11 cellular contexts compared by ENCODE assay signal in the genomic region with DNA sequence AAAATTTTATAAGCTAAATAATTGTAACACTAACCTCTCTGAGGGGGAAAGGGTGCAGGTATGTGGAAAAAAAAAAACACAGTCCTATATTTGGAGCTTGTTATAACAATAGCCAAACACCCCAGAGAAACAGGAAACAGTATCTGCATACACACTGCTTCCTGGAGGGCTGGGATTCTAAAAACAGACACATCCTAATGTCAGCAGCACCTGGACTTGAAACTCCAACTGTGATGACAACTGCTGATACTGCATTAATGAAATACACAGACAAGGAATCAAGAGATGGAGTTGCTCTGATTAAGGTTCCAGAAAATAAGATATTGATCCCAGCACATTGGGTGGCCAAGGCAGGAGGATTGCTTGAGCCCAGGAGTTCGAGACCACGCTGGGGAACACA. TPM values are rescaled to one million over a fixed set of nuclear protein-coding genes. Genes with fewer than 3 reads are reported as not detected.
A peak's percentile ranks its signal among the peaks of the same experiment; 100 is the strongest.
DNase-seq lines count a peak whose midpoint lies in the region; ATAC-seq, FAIRE-seq and TF ChIP-seq lines count a peak whose summit lies in the region.
"Had no signal": no experiment of that assay in that cellular context is flagged by ENCODE, and none has a peak within 500 bp of the region (broad histone marks: within the 10 kb centered on the region; RNA-seq: fewer than 3 reads in every experiment).

No MANE protein-coding gene starts in this region.

- intact Hi-C loops in activated naive CD4-positive, alpha-beta T cell treated with anti-CD3 and anti-CD28 coated beads for 36 hours (cut with micrococcal nuclease), result loop anchor here (5.0 kb wide), 4 partner anchors 166 to 431 kb away; a partner anchor contains a TSS
- intact Hi-C loops in activated T-helper 1 cell treated with anti-CD3 and anti-CD28 coated beads, Interleukin-12 subunit alpha, Interleukin-12 subunit beta, Interleukin-2, Interleukin-4 antibody, amounts not matched to agents 30 ng/mL and 10 ng/mL and 1 ng/mL, durations not matched to agents 14 hours and 24 hours and 36 hours (cut with micrococcal nuclease), result loop anchor here (5.0 kb wide), 1 partner anchor 166 kb away; a partner anchor contains a TSS
- intact Hi-C loops in kidney (cut with DNase I), result no loop called here

- TF ChIP-seq CTCF in KMS-11 (conservative IDR thresholded peaks at IDR 0.05; ENCODE audit: low read depth, low read length), result no peak
- no peak for TF ChIP-seq CTCF in parathyroid adenoma (IDR thresholded peaks at IDR 0.05)
- no peak for TF ChIP-seq CTCF in HFFc6 (IDR thresholded peaks at IDR 0.05)
- no peak for TF ChIP-seq CTCF in kidney (IDR thresholded peaks at IDR 0.05; ENCODE audit: borderline replicate concordance, extremely low read depth, insufficient read depth)

- H3K4me3 Mint-ChIP-seq in activated naive CD4-positive, alpha-beta T cell treated with anti-CD3 and anti-CD28 coated beads for 36 hours, result peak overlapping the region; percentile 6
- no peak overlapping the region for H3K4me3 Mint-ChIP-seq in activated T-helper 1 cell treated with anti-CD3 and anti-CD28 coated beads, Interleukin-12 subunit alpha, Interleukin-12 subunit beta, Interleukin-2, Interleukin-4 antibody, amounts not matched to agents 30 ng/mL and 10 ng/mL and 1 ng/mL, durations not matched to agents 14 hours and 24 hours and 36 hours
- no peak overlapping the region for H3K4me3 Mint-ChIP-seq in HFFc6
- H3K4me3 Mint-ChIP-seq: neural crest cell had no signal

- H2AFZ ChIP-seq in KMS-11 (ENCODE audit: low read depth), result no peak overlapping the region
- H2AFZ ChIP-seq in parathyroid adenoma, result no peak overlapping the region

- H3K4me3 ChIP-seq in KMS-11 (IDR thresholded peaks at IDR 0.05; ENCODE audit: insufficient read depth, low read depth, low read length) (no peak overlapping the region), parathyroid adenoma (ENCODE audit: low read depth, low read length) (peak overlapping the region; percentile 10), kidney (ENCODE audit: low read length in 2 of 2) (no peak overlapping the region)

- peak overlapping the region; percentile 9; the same call in 1 of the 2 replicates for H3K4me2 ChIP-seq in KMS-11
- H3K4me2 ChIP-seq in parathyroid adenoma (ENCODE audit: low read length), result peak overlapping the region; percentile 16

- H3K27me3 ChIP-seq in KMS-11 (ENCODE audit: insufficient read depth, low read depth) (no peaks in the 10 kb centered on the region), parathyroid adenoma (ENCODE audit: control insufficient read depth, insufficient read depth, low read length) (no peaks in the 10 kb centered on the region)

- H3K4me1 Mint-ChIP-seq in activated naive CD4-positive, alpha-beta T cell treated with anti-CD3 and anti-CD28 coated beads for 36 hours (ENCODE audit: low read depth), result peaks cover 55% of the 10 kb centered on the region
- H3K4me1 Mint-ChIP-seq in activated T-helper 1 cell treated with anti-CD3 and anti-CD28 coated beads, Interleukin-12 subunit alpha, Interleukin-12 subunit beta, Interleukin-2, Interleukin-4 antibody, amounts not matched to agents 30 ng/mL and 10 ng/mL and 1 ng/mL, durations not matched to agents 14 hours and 24 hours and 36 hours (ENCODE audit: low read depth), result peaks cover 47% of the 10 kb centered on the region
- peaks cover 48% of the 10 kb centered on the region for H3K4me1 Mint-ChIP-seq in HFFc6 (ENCODE audit: low read depth)

- peak overlapping the region; percentile 85 for H3K27ac Mint-ChIP-seq in activated naive CD4-positive, alpha-beta T cell treated with anti-CD3 and anti-CD28 coated beads for 36 hours
- H3K27ac Mint-ChIP-seq in activated naive CD4-positive, alpha-beta T cell treated with anti-CD3 and anti-CD28 coated beads, Interleukin-2, amount 50 U/mL, for 72 hours, result peak overlapping the region in 1 of 2 donors; percentile 50
- peak overlapping the region; percentile 44 for H3K27ac Mint-ChIP-seq in activated T-helper 1 cell treated with anti-CD3 and anti-CD28 coated beads, Interleukin-12 subunit alpha, Interleukin-12 subunit beta, Interleukin-2, Interleukin-4 antibody, amounts not matched to agents 30 ng/mL and 10 ng/mL and 1 ng/mL, durations not matched to agents 14 hours and 24 hours and 36 hours
- H3K27ac Mint-ChIP-seq in HFFc6, result no peak overlapping the region

- ATAC-seq in activated naive CD4-positive, alpha-beta T cell treated with anti-CD3 and anti-CD28 coated beads, Interleukin-2, amount 50 U/mL, for 72 hours, result no peak

- no peaks in the 10 kb centered on the region for H3K9me3 ChIP-seq in parathyroid adenoma (ENCODE audit: control insufficient read depth, low read length)
- H3K9me3 ChIP-seq in kidney (ENCODE audit: control insufficient read depth in 1 of 2, low read length in 2 of 2), result no peaks in the 10 kb centered on the region

- peaks cover 20% of the 10 kb centered on the region for H3K36me3 Mint-ChIP-seq in activated naive CD4-positive, alpha-beta T cell treated with anti-CD3 and anti-CD28 coated beads for 36 hours (ENCODE audit: low read depth)
- peaks cover 8 to 40% of the 10 kb centered on the region in 2 donors for H3K36me3 Mint-ChIP-seq in activated naive CD4-positive, alpha-beta T cell treated with anti-CD3 and anti-CD28 coated beads, Interleukin-2, amount 50 U/mL, for 72 hours
- H3K36me3 Mint-ChIP-seq in activated T-helper 1 cell treated with anti-CD3 and anti-CD28 coated beads, Interleukin-12 subunit alpha, Interleukin-12 subunit beta, Interleukin-2, Interleukin-4 antibody, amounts not matched to agents 30 ng/mL and 10 ng/mL and 1 ng/mL, durations not matched to agents 14 hours and 24 hours and 36 hours (ENCODE audit: low read depth), result peaks cover 30% of the 10 kb centered on the region
- H3K36me3 Mint-ChIP-seq in HFFc6 (ENCODE audit: low read depth), result peaks cover 50% of the 10 kb centered on the region

- H3K36me3 ChIP-seq in KMS-11 (ENCODE audit: insufficient read depth) (peaks cover 3% of the 10 kb centered on the region; the same call in 1 of the 2 replicates), parathyroid adenoma (ENCODE audit: control insufficient read depth, insufficient read depth, low read length) (no peaks in the 10 kb centered on the region), kidney (ENCODE audit: control insufficient read depth in 1 of 2, insufficient read depth in 2 of 2, low read length in 2 of 2) (peaks cover 3 to 4% of the 10 kb centered on the region in 2 donors)

- H4K20me1 ChIP-seq in KMS-11 (ENCODE audit: insufficient read depth), result no peaks in the 10 kb centered on the region

- CTCF ChIA-PET in activated naive CD4-positive, alpha-beta T cell treated with anti-CD3 and anti-CD28 coated beads for 36 hours (lab: Charles Lee), result no interaction called here

- H3K9ac ChIP-seq in KMS-11, result no peak overlapping the region
- H3K9ac ChIP-seq in parathyroid adenoma, result no peak overlapping the region
- H3K9ac ChIP-seq in kidney (ENCODE audit: low read length in 2 of 2), result no peak overlapping the region

- H3K4me1 ChIP-seq in KMS-11 (ENCODE audit: low read depth, poor library complexity, severe bottlenecking) (peaks cover 22% of the 10 kb centered on the region), parathyroid adenoma (peaks cover 3% of the 10 kb centered on the region), kidney (ENCODE audit: control insufficient read depth in 1 of 2, insufficient read depth in 1 of 2, low read depth in 1 of 2, low read length in 2 of 2) (no peaks in the 10 kb centered on the region)

- no peaks in the 10 kb centered on the region for H3K27me3 Mint-ChIP-seq in activated naive CD4-positive, alpha-beta T cell treated with anti-CD3 and anti-CD28 coated beads for 36 hours (ENCODE audit: low read depth)
- no peaks in the 10 kb centered on the region for H3K27me3 Mint-ChIP-seq in activated T-helper 1 cell treated with anti-CD3 and anti-CD28 coated beads, Interleukin-12 subunit alpha, Interleukin-12 subunit beta, Interleukin-2, Interleukin-4 antibody, amounts not matched to agents 30 ng/mL and 10 ng/mL and 1 ng/mL, durations not matched to agents 14 hours and 24 hours and 36 hours (ENCODE audit: insufficient read depth)
- peaks cover 3% of the 10 kb centered on the region for H3K27me3 Mint-ChIP-seq in HFFc6 (ENCODE audit: insufficient read depth)

- H3K27ac ChIP-seq in KMS-11 (peak overlapping the region; percentile 4; the same call in 1 of the 2 replicates), parathyroid adenoma (no peak overlapping the region), kidney (ENCODE audit: low read depth in 2 of 2, low read length in 2 of 2) (no peak overlapping the region)

- FAIRE-seq in kidney (lab: Jason Lieb, UNC), result no peak

- peaks cover 27% of the 10 kb centered on the region; the same call in 1 of the 2 replicates for H3K79me2 ChIP-seq in KMS-11 (ENCODE audit: insufficient read depth, low read depth)
- H3K79me2 ChIP-seq in parathyroid adenoma, result peaks cover 20% of the 10 kb centered on the region

- H3K9me3 Mint-ChIP-seq in activated naive CD4-positive, alpha-beta T cell treated with anti-CD3 and anti-CD28 coated beads for 36 hours, result no peaks in the 10 kb centered on the region
- H3K9me3 Mint-ChIP-seq in activated naive CD4-positive, alpha-beta T cell treated with anti-CD3 and anti-CD28 coated beads, Interleukin-2, amount 50 U/mL, for 72 hours, result no peaks in the 10 kb centered on the region
- H3K9me3 Mint-ChIP-seq in activated T-helper 1 cell treated with anti-CD3 and anti-CD28 coated beads, Interleukin-12 subunit alpha, Interleukin-12 subunit beta, Interleukin-2, Interleukin-4 antibody, amounts not matched to agents 30 ng/mL and 10 ng/mL and 1 ng/mL, durations not matched to agents 14 hours and 24 hours and 36 hours, result no peaks in the 10 kb centered on the region
- 0 out of 2 replicates have a peak, but pooled peaks cover 3% of the 10 kb centered on the region for H3K9me3 Mint-ChIP-seq in HFFc6
- H3K9me3 Mint-ChIP-seq: neural crest cell had no signal

- no peak for DNase-seq in activated naive CD4-positive, alpha-beta T cell treated with anti-CD3 and anti-CD28 coated beads for 36 hours
- no peak for DNase-seq in activated naive CD4-positive, alpha-beta T cell treated with anti-CD3 and anti-CD28 coated beads, Interleukin-2, amount 50 U/mL, for 72 hours (ENCODE audit: low spot score in 2 of 2)
- DNase-seq in activated T-helper 1 cell treated with anti-CD3 and anti-CD28 coated beads, Interleukin-12 subunit alpha, Interleukin-12 subunit beta, Interleukin-2, Interleukin-4 antibody, amounts not matched to agents 30 ng/mL and 10 ng/mL and 1 ng/mL, durations not matched to agents 14 hours and 24 hours and 36 hours (ENCODE audit: low spot score), result no peak
- no peak for DNase-seq in HFFc6
- no peak for DNase-seq in kidney
- no peak for DNase-seq in NCI-H2227 treated with DMSO at 0.1 percent for 48 hours (lab: John Stamatoyannopoulos, UW)
- DNase-seq: central memory CD4-positive, alpha-beta T cell; NCI-H2029 treated with DMSO at 0.1 percent for 48 hours had no signal

RNA-seq across cellular contexts. Expression of a gene that starts 9.3 kb away (rescaled TPM):
- 10 to 100 TPM; 13.1 to 13.6 TPM for total RNA-seq in activated naive CD4-positive, alpha-beta T cell treated with anti-CD3 and anti-CD28 coated beads for 36 hours
- total RNA-seq in activated naive CD4-positive, alpha-beta T cell treated with anti-CD3 and anti-CD28 coated beads, Interleukin-2, amount 50 U/mL, for 72 hours, result 10 to 100 TPM; 19.1 to 20.7 TPM
- total RNA-seq in activated T-helper 1 cell treated with anti-CD3 and anti-CD28 coated beads, Interleukin-12 subunit alpha, Interleukin-12 subunit beta, Interleukin-2, Interleukin-4 antibody, amounts not matched to agents 30 ng/mL and 10 ng/mL and 1 ng/mL, durations not matched to agents 14 hours and 24 hours and 36 hours, result 20.3 and 22.8 TPM in 2 replicates
- 10 to 100 TPM; 29.2 to 39.5 (median 33.2) TPM for total RNA-seq in HFFc6 (2021; fragmentation: NEBNext Ultra II Directional; extraction: Animal tissue kit (Norgen Biotek cat#: 25700))
- 25.6 TPM for total RNA-seq in kidney
- 7.7 TPM for polyA plus RNA-seq in kidney (ENCODE audit: insufficient read depth, low read depth, low replicate concordance)

RNA-seq across cellular contexts. Expression of a gene that starts 45.5 kb away (rescaled TPM):
- total RNA-seq in activated naive CD4-positive, alpha-beta T cell treated with anti-CD3 and anti-CD28 coated beads for 36 hours, result 10 to 100 TPM; 57.2 TPM
- 10 to 100 TPM; 55.9 to 59.7 TPM for total RNA-seq in activated naive CD4-positive, alpha-beta T cell treated with anti-CD3 and anti-CD28 coated beads, Interleukin-2, amount 50 U/mL, for 72 hours
- 73.0 and 74.6 TPM in 2 replicates for total RNA-seq in activated T-helper 1 cell treated with anti-CD3 and anti-CD28 coated beads, Interleukin-12 subunit alpha, Interleukin-12 subunit beta, Interleukin-2, Interleukin-4 antibody, amounts not matched to agents 30 ng/mL and 10 ng/mL and 1 ng/mL, durations not matched to agents 14 hours and 24 hours and 36 hours
- total RNA-seq in HFFc6 (2021; fragmentation: NEBNext Ultra II Directional; extraction: Animal tissue kit (Norgen Biotek cat#: 25700)), result 100 to 1,000 TPM; 367 to 473 (median 416) TPM
- total RNA-seq in kidney, result 109 TPM
- 108 TPM for polyA plus RNA-seq in kidney (ENCODE audit: insufficient read depth, low read depth, low replicate concordance)
